1 cellular context compared by ENCODE assay signal in the genomic region with DNA sequence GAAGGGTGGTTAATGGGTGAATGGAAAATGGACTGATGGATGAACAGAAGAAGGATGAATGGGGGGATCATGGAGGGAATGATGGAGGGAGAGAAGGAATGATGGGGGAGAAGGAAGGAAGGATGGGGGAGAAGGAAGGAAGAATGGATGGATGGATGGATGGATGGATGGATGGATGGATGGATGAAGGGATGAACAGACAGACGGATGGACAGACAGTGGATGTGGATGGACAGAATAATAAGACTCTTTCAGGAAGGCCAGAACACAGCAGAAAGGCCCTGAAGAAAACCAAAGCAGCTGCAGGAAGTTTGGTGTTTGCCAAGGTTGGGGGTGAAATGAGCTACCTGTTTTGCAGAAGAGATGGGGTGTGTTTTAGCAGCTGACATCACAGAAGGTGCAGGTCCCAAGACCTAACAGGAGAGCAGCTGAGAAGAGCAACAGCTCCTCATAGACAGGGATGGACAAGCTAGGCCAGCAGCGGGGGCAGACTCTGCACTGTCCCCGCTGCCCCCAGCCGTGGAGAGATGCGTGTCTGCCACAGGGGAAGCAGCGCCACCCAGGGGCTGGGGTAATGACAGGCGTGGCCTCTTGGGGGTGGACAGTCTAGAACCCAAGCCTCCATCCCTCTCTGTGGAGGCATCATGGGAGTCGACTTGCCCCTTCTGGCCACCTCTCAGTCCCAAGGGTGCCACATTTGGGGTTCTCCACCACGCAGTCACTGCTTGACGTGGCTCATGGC.
TF ChIP-seq lines count a peak whose summit lies in the region.

No MANE protein-coding gene starts in this region.

TF ChIP-seq in SK-N-SH treated with all-trans-retinoic acid at 6 μM for 48 hours, 23 proteins besides CTCF, POLR2A, EP300 and RAD21 (continued from another document):
- TF ChIP-seq, protein P1, sequence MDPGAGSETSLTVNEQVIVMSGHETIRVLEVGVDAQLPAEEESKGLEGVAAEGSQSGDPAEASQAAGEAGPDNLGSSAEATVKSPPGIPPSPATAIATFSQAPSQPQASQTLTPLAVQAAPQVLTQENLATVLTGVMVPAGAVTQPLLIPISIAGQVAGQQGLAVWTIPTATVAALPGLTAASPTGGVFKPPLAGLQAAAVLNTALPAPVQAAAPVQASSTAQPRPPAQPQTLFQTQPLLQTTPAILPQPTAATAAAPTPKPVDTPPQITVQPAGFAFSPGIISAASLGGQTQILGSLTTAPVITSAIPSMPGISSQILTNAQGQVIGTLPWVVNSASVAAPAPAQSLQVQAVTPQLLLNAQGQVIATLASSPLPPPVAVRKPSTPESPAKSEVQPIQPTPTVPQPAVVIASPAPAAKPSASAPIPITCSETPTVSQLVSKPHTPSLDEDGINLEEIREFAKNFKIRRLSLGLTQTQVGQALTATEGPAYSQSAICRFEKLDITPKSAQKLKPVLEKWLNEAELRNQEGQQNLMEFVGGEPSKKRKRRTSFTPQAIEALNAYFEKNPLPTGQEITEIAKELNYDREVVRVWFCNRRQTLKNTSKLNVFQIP (CRISPR knock-in tag; IDR thresholded peaks at IDR 0.05; ENCODE audit: borderline replicate concordance, low read depth): no peak
- TF ChIP-seq, protein P2, sequence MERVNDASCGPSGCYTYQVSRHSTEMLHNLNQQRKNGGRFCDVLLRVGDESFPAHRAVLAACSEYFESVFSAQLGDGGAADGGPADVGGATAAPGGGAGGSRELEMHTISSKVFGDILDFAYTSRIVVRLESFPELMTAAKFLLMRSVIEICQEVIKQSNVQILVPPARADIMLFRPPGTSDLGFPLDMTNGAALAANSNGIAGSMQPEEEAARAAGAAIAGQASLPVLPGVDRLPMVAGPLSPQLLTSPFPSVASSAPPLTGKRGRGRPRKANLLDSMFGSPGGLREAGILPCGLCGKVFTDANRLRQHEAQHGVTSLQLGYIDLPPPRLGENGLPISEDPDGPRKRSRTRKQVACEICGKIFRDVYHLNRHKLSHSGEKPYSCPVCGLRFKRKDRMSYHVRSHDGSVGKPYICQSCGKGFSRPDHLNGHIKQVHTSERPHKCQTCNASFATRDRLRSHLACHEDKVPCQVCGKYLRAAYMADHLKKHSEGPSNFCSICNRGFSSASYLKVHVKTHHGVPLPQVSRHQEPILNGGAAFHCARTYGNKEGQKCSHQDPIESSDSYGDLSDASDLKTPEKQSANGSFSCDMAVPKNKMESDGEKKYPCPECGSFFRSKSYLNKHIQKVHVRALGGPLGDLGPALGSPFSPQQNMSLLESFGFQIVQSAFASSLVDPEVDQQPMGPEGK (CRISPR knock-in tag; IDR thresholded peaks at IDR 0.05; ENCODE audit: borderline replicate concordance): no peak
- TF ChIP-seq BACH2 (CRISPR knock-in tag; IDR thresholded peaks at IDR 0.05; ENCODE audit: borderline replicate concordance) (no peak), ARNTL (CRISPR knock-in tag; IDR thresholded peaks at IDR 0.05; ENCODE audit: borderline replicate concordance, low read depth) (no peak), ISL1 (CRISPR knock-in tag; IDR thresholded peaks at IDR 0.05) (no peak), ZNF565 (CRISPR knock-in tag; conservative IDR thresholded peaks at IDR 0.05; ENCODE audit: low read depth) (no peak), ESRRG (CRISPR knock-in tag; IDR thresholded peaks at IDR 0.05) (no peak), ZNF70 (CRISPR knock-in tag; IDR thresholded peaks at IDR 0.05) (no peak), PPARA (CRISPR knock-in tag; IDR thresholded peaks at IDR 0.05; ENCODE audit: borderline replicate concordance) (no peak)
- TF ChIP-seq, protein P3, sequence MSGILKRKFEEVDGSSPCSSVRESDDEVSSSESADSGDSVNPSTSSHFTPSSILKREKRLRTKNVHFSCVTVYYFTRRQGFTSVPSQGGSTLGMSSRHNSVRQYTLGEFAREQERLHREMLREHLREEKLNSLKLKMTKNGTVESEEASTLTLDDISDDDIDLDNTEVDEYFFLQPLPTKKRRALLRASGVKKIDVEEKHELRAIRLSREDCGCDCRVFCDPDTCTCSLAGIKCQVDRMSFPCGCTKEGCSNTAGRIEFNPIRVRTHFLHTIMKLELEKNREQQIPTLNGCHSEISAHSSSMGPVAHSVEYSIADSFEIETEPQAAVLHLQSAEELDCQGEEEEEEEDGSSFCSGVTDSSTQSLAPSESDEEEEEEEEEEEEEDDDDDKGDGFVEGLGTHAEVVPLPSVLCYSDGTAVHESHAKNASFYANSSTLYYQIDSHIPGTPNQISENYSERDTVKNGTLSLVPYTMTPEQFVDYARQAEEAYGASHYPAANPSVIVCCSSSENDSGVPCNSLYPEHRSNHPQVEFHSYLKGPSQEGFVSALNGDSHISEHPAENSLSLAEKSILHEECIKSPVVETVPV (CRISPR knock-in tag; IDR thresholded peaks at IDR 0.05): no peak
